8 cellular contexts compared by ENCODE assay signal in the genomic region with DNA sequence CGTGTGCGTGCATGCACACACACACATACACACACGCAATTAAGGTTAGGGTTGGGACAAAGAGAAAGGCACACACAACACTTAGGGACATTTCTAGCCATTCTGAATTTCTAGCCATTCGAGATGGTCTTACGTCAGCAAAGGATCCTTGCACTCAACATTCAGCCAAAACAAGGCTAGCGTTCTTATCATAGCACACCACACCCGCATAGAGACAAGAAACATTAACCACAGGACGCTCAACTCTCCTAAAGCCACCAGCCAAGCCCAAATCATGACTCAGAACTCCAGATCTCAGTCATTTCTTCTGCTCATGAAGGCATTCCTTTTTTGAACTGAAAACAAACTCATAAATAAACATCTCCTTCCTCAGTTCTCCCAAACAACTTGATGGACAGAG.
DNase-seq lines count a peak whose midpoint lies in the region; ATAC-seq and TF ChIP-seq lines count a peak whose summit lies in the region.

No MANE protein-coding gene starts in this region.

- H3K27ac Mint-ChIP-seq in naive thymus-derived CD8-positive, alpha-beta T cell: no peak overlapping the region

- H3K9me3 ChIP-seq in colonic mucosa (no peaks in the 10 kb centered on the region), esophagus muscularis mucosa (no peaks in the 10 kb centered on the region)

- POLR2A ChIA-PET in naive thymus-derived CD8-positive, alpha-beta T cell (lab: Charles Lee): no interaction called here

- intact Hi-C loops in colonic mucosa (cut with DNase I): no loop called here
- intact Hi-C loops in esophagus muscularis mucosa (cut with DNase I): no loop called here

- H3K4me3 Mint-ChIP-seq in naive thymus-derived CD8-positive, alpha-beta T cell: no peak overlapping the region

- H3K9me3 Mint-ChIP-seq in naive thymus-derived CD8-positive, alpha-beta T cell: no peaks in the 10 kb centered on the region

- no peak for ATAC-seq in GM21381 (IDR thresholded peaks at IDR 0.05; ENCODE audit: unreplicated experiment)
- no peak for ATAC-seq in naive thymus-derived CD8-positive, alpha-beta T cell

- TF ChIP-seq EP300 in esophagus muscularis mucosa (IDR thresholded peaks at IDR 0.05): no peak

- TF ChIP-seq POLR2A in esophagus muscularis mucosa (IDR thresholded peaks at IDR 0.05; ENCODE audit: low read depth): no peak

- TF ChIP-seq CTCF in fibroblast of the aortic adventitia (IDR thresholded peaks at IDR 0.05; ENCODE audit: insufficient read depth, low read length) (no peak), colonic mucosa (IDR thresholded peaks at IDR 0.05) (no peak), esophagus muscularis mucosa (IDR thresholded peaks at IDR 0.05) (no peak)

- H3K4me1 ChIP-seq in colonic mucosa (no peaks in the 10 kb centered on the region), esophagus muscularis mucosa (peaks cover 0 to 5% (median 0%) of the 10 kb centered on the region in 4 donors)

- peak; percentile 11 for DNase-seq in A172 (ENCODE audit: low spot score)
- peak; percentile 54 for DNase-seq in H4 (ENCODE audit: low spot score)
- peak; percentile 98 for DNase-seq in OCI-M1 (lab: John Stamatoyannopoulos, UW)
- peak; percentile 70 for DNase-seq in fibroblast of the aortic adventitia (ENCODE audit: low read depth)
- DNase-seq in colonic mucosa: no peak
- DNase-seq in naive thymus-derived CD8-positive, alpha-beta T cell: no peak
- DNase-seq in esophagus muscularis mucosa (ENCODE audit: extremely low spot score): no peak

- H3K36me3 Mint-ChIP-seq in naive thymus-derived CD8-positive, alpha-beta T cell: no peaks in the 10 kb centered on the region

- H3K4me3 ChIP-seq in fibroblast of the aortic adventitia (ENCODE audit: low read depth, low read length) (no peak overlapping the region), colonic mucosa (no peak overlapping the region), esophagus muscularis mucosa (no peak overlapping the region)

- no peaks in the 10 kb centered on the region for H3K27me3 ChIP-seq in colonic mucosa
- H3K27me3 ChIP-seq in esophagus muscularis mucosa: no peaks in the 10 kb centered on the region

- H3K27me3 Mint-ChIP-seq in naive thymus-derived CD8-positive, alpha-beta T cell: peaks cover 0 to 9% (median 2%) of the 10 kb centered on the region in 5 donors

- no peak overlapping the region for H3K9ac ChIP-seq in colonic mucosa (ENCODE audit: low read depth in 2 of 2, low read length in 2 of 2)

- WGBS in esophagus muscularis mucosa: 86% methylated on average over 8 of the region's 8 CpGs

- no peaks in the 10 kb centered on the region for H3K36me3 ChIP-seq in colonic mucosa
- no peaks in the 10 kb centered on the region for H3K36me3 ChIP-seq in esophagus muscularis mucosa

- no peaks in the 10 kb centered on the region for H3K4me1 Mint-ChIP-seq in naive thymus-derived CD8-positive, alpha-beta T cell

- H3K27ac ChIP-seq in colonic mucosa: no peak overlapping the region
- no peak overlapping the region for H3K27ac ChIP-seq in esophagus muscularis mucosa (replicated peaks in 1 of 4)

Comparison
In these comparisons a context has a peak if more than half of its experiments do, and no peak if none do; other contexts are left out.
1. DNase-seq: peak in A172 (single experiment), H4 (single experiment), OCI-M1 (single experiment) and fibroblast of the aortic adventitia (single experiment); none in colonic mucosa (single experiment), naive thymus-derived CD8-positive, alpha-beta T cell (0 of 10) and esophagus muscularis mucosa (single experiment).